ENCODE assay signal across 1 cellular context in the genomic region with DNA sequence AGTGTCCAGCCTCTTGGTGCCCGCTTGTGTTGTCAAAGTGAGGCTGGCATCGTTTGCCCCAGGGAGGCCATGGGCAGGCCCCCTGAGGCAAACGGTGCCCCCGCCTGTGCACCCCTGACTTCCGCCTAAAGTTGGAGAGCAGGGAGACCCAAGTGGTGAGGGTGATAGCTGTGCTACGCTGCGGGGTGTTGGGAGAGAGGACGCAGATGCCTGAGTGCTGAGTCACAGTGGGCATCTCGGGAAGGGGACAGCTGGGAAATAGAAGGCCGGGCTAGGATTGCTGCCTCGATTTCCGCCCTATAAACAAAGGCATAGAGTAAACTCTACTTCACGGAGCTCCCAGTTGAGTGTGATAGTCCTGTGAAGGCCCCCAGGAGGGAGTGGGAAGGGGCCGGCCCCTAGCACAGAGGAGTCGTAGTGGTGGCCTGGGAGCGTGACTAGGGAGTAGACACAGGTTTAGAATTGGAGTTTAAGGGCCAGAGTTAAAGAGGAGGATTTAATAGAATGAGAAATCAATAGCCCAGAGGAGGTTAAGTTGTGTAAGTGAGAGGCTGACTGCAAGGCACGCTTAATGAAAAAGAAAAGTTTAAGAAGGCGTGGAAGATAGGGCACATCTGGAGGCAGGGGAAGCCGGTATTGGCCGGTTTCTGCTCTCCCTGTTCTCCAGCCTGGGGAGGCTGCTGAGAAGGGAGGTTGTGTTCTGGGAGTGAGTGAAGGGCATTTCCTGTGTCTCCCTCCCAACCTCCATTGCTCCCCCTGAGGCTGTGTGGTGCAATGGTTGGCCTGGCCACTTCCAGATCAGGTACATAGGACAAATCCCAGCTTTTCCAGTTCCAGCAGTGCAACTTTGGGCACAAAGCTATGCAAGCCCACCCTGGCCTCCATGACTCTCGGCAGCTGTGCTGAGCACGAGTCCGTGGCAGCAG.
TF ChIP-seq lines count a peak whose summit lies in the region.

No MANE protein-coding gene starts in this region.

TF ChIP-seq in HepG2, 621 proteins besides CTCF, POLR2A, EP300 and RAD21 (continues in another document):
- TF ChIP-seq, protein P1, sequence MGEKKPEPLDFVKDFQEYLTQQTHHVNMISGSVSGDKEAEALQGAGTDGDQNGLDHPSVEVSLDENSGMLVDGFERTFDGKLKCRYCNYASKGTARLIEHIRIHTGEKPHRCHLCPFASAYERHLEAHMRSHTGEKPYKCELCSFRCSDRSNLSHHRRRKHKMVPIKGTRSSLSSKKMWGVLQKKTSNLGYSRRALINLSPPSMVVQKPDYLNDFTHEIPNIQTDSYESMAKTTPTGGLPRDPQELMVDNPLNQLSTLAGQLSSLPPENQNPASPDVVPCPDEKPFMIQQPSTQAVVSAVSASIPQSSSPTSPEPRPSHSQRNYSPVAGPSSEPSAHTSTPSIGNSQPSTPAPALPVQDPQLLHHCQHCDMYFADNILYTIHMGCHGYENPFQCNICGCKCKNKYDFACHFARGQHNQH (CRISPR knock-in tag; IDR thresholded peaks at IDR 0.05), result no peak
- TF ChIP-seq FOXP1 (IDR thresholded peaks at IDR 0.05), result no peak
- TF ChIP-seq FOXP1 (CRISPR knock-in tag; IDR thresholded peaks at IDR 0.05), result no peak
- TF ChIP-seq, protein P2, sequence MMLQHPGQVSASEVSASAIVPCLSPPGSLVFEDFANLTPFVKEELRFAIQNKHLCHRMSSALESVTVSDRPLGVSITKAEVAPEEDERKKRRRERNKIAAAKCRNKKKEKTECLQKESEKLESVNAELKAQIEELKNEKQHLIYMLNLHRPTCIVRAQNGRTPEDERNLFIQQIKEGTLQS (CRISPR knock-in tag; IDR thresholded peaks at IDR 0.05), result peak; percentile 26; the same call in 1 of the 2 replicates
- peak; percentile 4 for TF ChIP-seq TEAD3 (CRISPR knock-in tag; optimal IDR thresholded peaks at IDR 0.05; ENCODE audit: borderline replicate concordance)
- TF ChIP-seq RFX5 (IDR thresholded peaks at IDR 0.05; ENCODE audit: low read depth, low read length), result no peak
- 0 out of 2 replicates have a peak, but pooled peaks have one; percentile 1 for TF ChIP-seq REPIN1 (CRISPR knock-in tag; IDR thresholded peaks at IDR 0.05; ENCODE audit: borderline replicate concordance, low read depth)
- TF ChIP-seq SMARCC2 (IDR thresholded peaks at IDR 0.05), result no peak
- TF ChIP-seq FOSL2 (CRISPR knock-in tag; IDR thresholded peaks at IDR 0.05), result peak; percentile 95
- no peak for TF ChIP-seq SALL1 (CRISPR knock-in tag; IDR thresholded peaks at IDR 0.05)
- TF ChIP-seq ZNF672 (CRISPR knock-in tag; IDR thresholded peaks at IDR 0.05), result no peak
- no peak for TF ChIP-seq ARNT2 (CRISPR knock-in tag; IDR thresholded peaks at IDR 0.05; ENCODE audit: low read depth)
- TF ChIP-seq JUND (CRISPR knock-in tag; IDR thresholded peaks at IDR 0.05), result 0 out of 2 replicates have a peak, but pooled peaks have one; percentile 43
- TF ChIP-seq FLYWCH1 (CRISPR knock-in tag; IDR thresholded peaks at IDR 0.05), result no peak
- TF ChIP-seq BRCA1 (CRISPR knock-in tag; IDR thresholded peaks at IDR 0.05), result no peak
- TF ChIP-seq MTA1 (CRISPR knock-in tag; IDR thresholded peaks at IDR 0.05; ENCODE audit: borderline replicate concordance), result no peak
- TF ChIP-seq, protein P3, sequence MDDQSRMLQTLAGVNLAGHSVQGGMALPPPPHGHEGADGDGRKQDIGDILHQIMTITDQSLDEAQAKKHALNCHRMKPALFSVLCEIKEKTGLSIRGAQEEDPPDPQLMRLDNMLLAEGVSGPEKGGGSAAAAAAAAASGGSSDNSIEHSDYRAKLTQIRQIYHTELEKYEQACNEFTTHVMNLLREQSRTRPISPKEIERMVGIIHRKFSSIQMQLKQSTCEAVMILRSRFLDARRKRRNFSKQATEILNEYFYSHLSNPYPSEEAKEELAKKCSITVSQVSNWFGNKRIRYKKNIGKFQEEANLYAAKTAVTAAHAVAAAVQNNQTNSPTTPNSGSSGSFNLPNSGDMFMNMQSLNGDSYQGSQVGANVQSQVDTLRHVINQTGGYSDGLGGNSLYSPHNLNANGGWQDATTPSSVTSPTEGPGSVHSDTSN (CRISPR knock-in tag; IDR thresholded peaks at IDR 0.05; ENCODE audit: borderline replicate concordance), result no peak
- TF ChIP-seq HNF4A (CRISPR knock-in tag; IDR thresholded peaks at IDR 0.05), result no peak
- TF ChIP-seq KMT2B (CRISPR knock-in tag; IDR thresholded peaks at IDR 0.05), result no peak
- TF ChIP-seq ZNF224 (CRISPR knock-in tag; IDR thresholded peaks at IDR 0.05), result no peak
- TF ChIP-seq, protein P4, sequence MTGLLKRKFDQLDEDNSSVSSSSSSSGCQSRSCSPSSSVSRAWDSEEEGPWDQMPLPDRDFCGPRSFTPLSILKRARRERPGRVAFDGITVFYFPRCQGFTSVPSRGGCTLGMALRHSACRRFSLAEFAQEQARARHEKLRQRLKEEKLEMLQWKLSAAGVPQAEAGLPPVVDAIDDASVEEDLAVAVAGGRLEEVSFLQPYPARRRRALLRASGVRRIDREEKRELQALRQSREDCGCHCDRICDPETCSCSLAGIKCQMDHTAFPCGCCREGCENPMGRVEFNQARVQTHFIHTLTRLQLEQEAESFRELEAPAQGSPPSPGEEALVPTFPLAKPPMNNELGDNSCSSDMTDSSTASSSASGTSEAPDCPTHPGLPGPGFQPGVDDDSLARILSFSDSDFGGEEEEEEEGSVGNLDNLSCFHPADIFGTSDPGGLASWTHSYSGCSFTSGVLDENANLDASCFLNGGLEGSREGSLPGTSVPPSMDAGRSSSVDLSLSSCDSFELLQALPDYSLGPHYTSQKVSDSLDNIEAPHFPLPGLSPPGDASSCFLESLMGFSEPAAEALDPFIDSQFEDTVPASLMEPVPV (CRISPR knock-in tag; IDR thresholded peaks at IDR 0.05), result no peak
- TF ChIP-seq JUNB (CRISPR knock-in tag; IDR thresholded peaks at IDR 0.05; ENCODE audit: borderline replicate concordance), result peak; percentile 28; the same call in 1 of the 2 replicates
- TF ChIP-seq, protein P5, sequence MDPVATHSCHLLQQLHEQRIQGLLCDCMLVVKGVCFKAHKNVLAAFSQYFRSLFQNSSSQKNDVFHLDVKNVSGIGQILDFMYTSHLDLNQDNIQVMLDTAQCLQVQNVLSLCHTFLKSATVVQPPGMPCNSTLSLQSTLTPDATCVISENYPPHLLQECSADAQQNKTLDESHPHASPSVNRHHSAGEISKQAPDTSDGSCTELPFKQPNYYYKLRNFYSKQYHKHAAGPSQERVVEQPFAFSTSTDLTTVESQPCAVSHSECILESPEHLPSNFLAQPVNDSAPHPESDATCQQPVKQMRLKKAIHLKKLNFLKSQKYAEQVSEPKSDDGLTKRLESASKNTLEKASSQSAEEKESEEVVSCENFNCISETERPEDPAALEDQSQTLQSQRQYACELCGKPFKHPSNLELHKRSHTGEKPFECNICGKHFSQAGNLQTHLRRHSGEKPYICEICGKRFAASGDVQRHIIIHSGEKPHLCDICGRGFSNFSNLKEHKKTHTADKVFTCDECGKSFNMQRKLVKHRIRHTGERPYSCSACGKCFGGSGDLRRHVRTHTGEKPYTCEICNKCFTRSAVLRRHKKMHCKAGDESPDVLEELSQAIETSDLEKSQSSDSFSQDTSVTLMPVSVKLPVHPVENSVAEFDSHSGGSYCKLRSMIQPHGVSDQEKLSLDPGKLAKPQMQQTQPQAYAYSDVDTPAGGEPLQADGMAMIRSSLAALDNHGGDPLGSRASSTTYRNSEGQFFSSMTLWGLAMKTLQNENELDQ (CRISPR knock-in tag; IDR thresholded peaks at IDR 0.05; ENCODE audit: borderline replicate concordance), result no peak
- TF ChIP-seq KAT2B (IDR thresholded peaks at IDR 0.05; ENCODE audit: borderline replicate concordance, low read depth, low read length), result no peak
- TF ChIP-seq, protein P6, sequence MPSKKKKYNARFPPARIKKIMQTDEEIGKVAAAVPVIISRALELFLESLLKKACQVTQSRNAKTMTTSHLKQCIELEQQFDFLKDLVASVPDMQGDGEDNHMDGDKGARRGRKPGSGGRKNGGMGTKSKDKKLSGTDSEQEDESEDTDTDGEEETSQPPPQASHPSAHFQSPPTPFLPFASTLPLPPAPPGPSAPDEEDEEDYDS (CRISPR knock-in tag; IDR thresholded peaks at IDR 0.05), result no peak
- no peak for TF ChIP-seq ZBTB42 (CRISPR knock-in tag; IDR thresholded peaks at IDR 0.05)
- no peak for TF ChIP-seq SALL2 (CRISPR knock-in tag; IDR thresholded peaks at IDR 0.05)
- no peak for TF ChIP-seq U2AF2 (IDR thresholded peaks at IDR 0.05; ENCODE audit: low read depth, low read length)
- TF ChIP-seq HNRNPL (IDR thresholded peaks at IDR 0.05; ENCODE audit: low read depth, low read length), result 0 out of 2 replicates have a peak, but pooled peaks have one; percentile 54
- TF ChIP-seq RBAK (CRISPR knock-in tag; IDR thresholded peaks at IDR 0.05), result no peak
- TF ChIP-seq GATAD2A (CRISPR knock-in tag; IDR thresholded peaks at IDR 0.05), result 0 out of 2 replicates have a peak, but pooled peaks have one; percentile 4
- peak; percentile 48; the same call in 1 of the 2 replicates for TF ChIP-seq NFE2L2 (IDR thresholded peaks at IDR 0.05; ENCODE audit: low read length)
- no peak for TF ChIP-seq ZNF564 (CRISPR knock-in tag; IDR thresholded peaks at IDR 0.05)
- TF ChIP-seq, protein P7, sequence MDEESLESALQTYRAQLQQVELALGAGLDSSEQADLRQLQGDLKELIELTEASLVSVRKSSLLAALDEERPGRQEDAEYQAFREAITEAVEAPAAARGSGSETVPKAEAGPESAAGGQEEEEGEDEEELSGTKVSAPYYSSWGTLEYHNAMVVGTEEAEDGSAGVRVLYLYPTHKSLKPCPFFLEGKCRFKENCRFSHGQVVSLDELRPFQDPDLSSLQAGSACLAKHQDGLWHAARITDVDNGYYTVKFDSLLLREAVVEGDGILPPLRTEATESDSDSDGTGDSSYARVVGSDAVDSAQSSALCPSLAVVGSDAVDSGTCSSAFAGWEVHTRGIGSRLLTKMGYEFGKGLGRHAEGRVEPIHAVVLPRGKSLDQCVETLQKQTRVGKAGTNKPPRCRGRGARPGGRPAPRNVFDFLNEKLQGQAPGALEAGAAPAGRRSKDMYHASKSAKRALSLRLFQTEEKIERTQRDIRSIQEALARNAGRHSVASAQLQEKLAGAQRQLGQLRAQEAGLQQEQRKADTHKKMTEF (CRISPR knock-in tag; IDR thresholded peaks at IDR 0.05), result no peak
- TF ChIP-seq, protein P8, sequence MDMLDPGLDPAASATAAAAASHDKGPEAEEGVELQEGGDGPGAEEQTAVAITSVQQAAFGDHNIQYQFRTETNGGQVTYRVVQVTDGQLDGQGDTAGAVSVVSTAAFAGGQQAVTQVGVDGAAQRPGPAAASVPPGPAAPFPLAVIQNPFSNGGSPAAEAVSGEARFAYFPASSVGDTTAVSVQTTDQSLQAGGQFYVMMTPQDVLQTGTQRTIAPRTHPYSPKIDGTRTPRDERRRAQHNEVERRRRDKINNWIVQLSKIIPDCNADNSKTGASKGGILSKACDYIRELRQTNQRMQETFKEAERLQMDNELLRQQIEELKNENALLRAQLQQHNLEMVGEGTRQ (IDR thresholded peaks at IDR 0.05; ENCODE audit: low read depth, low read length), result no peak
- TF ChIP-seq, protein P8 (CRISPR knock-in tag; IDR thresholded peaks at IDR 0.05; ENCODE audit: borderline replicate concordance), result no peak
- TF ChIP-seq, protein P9, sequence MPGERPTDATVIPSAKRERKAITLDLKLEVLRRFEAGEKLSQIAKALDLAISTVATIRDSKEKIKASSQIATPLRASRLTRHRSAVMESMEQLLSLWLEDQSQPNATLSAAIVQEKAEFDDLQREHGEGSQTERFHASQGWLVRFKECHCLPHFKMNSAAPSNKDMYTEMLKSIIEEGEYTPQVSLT (CRISPR knock-in tag; IDR thresholded peaks at IDR 0.05; ENCODE audit: borderline replicate concordance, low read depth), result no peak
- peak; percentile 44; the same call in 1 of the 2 replicates for TF ChIP-seq FOSL1 (CRISPR knock-in tag; IDR thresholded peaks at IDR 0.05; ENCODE audit: borderline replicate concordance)
- no peak for TF ChIP-seq MED13 (CRISPR knock-in tag; IDR thresholded peaks at IDR 0.05)
- TF ChIP-seq, protein P10, sequence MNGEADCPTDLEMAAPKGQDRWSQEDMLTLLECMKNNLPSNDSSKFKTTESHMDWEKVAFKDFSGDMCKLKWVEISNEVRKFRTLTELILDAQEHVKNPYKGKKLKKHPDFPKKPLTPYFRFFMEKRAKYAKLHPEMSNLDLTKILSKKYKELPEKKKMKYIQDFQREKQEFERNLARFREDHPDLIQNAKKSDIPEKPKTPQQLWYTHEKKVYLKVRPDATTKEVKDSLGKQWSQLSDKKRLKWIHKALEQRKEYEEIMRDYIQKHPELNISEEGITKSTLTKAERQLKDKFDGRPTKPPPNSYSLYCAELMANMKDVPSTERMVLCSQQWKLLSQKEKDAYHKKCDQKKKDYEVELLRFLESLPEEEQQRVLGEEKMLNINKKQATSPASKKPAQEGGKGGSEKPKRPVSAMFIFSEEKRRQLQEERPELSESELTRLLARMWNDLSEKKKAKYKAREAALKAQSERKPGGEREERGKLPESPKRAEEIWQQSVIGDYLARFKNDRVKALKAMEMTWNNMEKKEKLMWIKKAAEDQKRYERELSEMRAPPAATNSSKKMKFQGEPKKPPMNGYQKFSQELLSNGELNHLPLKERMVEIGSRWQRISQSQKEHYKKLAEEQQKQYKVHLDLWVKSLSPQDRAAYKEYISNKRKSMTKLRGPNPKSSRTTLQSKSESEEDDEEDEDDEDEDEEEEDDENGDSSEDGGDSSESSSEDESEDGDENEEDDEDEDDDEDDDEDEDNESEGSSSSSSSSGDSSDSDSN (CRISPR knock-in tag; IDR thresholded peaks at IDR 0.05), result no peak
- TF ChIP-seq, protein P11, sequence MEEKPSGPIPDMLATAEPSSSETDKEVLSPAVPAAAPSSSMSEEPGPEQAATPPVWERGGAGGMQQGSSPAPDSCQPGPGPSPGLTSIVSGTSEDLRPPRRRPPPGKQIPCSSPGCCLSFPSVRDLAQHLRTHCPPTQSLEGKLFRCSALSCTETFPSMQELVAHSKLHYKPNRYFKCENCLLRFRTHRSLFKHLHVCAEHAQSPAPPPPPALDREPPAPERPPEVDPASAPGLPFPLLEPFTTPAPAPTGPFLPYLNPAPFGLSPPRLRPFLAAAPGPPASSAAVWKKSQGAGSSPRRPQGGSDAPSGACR (CRISPR knock-in tag; IDR thresholded peaks at IDR 0.05), result no peak
- TF ChIP-seq SAP130 (CRISPR knock-in tag; IDR thresholded peaks at IDR 0.05; ENCODE audit: low read depth), result no peak
- TF ChIP-seq ZBTB3 (CRISPR knock-in tag; IDR thresholded peaks at IDR 0.05; ENCODE audit: borderline replicate concordance, low read depth), result no peak
- TF ChIP-seq, protein P12, sequence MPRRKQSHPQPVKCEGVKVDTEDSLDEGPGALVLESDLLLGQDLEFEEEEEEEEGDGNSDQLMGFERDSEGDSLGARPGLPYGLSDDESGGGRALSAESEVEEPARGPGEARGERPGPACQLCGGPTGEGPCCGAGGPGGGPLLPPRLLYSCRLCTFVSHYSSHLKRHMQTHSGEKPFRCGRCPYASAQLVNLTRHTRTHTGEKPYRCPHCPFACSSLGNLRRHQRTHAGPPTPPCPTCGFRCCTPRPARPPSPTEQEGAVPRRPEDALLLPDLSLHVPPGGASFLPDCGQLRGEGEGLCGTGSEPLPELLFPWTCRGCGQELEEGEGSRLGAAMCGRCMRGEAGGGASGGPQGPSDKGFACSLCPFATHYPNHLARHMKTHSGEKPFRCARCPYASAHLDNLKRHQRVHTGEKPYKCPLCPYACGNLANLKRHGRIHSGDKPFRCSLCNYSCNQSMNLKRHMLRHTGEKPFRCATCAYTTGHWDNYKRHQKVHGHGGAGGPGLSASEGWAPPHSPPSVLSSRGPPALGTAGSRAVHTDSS (CRISPR knock-in tag; conservative IDR thresholded peaks at IDR 0.05), result no peak
- TF ChIP-seq ZNF776 (CRISPR knock-in tag; IDR thresholded peaks at IDR 0.05), result no peak
- TF ChIP-seq CHD4 (IDR thresholded peaks at IDR 0.05; ENCODE audit: borderline replicate concordance, low read length), result no peak
- TF ChIP-seq MIXL1 (CRISPR knock-in tag; IDR thresholded peaks at IDR 0.05), result no peak
